In the genomic region with DNA sequence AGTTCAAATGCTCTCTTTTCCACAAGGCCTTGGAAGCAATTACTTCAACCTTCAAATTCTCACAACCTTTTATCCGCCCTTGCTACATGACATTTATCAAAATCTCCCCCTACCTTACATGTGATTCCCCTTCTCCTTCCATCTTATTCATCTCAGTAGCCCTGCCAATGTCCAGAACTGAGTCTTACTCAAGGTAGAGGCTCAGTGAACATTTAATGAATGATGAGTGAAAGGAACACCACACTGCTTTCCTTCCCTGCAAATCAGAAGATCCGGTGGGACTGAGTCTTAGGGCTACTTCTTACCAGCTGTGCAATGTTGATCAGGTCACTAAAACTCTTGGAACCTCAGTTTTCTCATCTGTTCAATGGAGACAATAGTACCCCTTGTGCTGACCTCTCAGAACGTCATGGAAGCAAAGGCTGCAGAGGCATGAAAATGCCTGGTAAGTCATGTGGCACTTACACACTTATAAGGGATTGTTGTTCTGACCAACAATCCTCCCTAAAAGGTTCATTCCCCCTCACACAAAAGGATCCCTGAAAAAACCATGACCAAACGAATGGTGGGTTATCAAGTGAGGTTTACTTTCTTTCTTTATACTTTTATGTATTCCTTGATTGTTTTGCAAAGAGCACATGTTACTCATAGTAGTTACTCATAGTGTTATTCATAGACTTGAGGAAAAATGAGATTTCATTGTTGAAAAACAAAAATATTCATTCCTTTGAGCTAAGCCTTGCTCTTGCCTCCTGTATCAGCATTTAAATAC, we compare ENCODE assay signal across 11 cellular contexts. TPM values are rescaled to one million over a fixed set of nuclear protein-coding genes. Genes with fewer than 3 reads are reported as not detected.
DNase-seq lines count a peak whose midpoint lies in the region; ATAC-seq and TF ChIP-seq lines count a peak whose summit lies in the region.
"Had no signal": no experiment of that assay in that cellular context is flagged by ENCODE, and none has a peak within 500 bp of the region (broad histone marks: within the 10 kb centered on the region; RNA-seq: fewer than 3 reads in every experiment).

No MANE protein-coding gene starts in this region.

- intact Hi-C loops in CD14-positive monocyte (cut with micrococcal nuclease), result loop anchor here (5.0 to 10.0 kb wide), 3 partner anchors 204 to 804 kb away; no protein-coding TSS in a partner anchor

- DNase-seq in COLO829 (ENCODE audit: low spot score) (peak; percentile 78), HPDE6-E6E7 (ENCODE audit: extremely low spot score) (peak; percentile 38), iris pigment epithelial cell (ENCODE audit: low read depth) (peak; percentile 24), CD14-positive monocyte (ENCODE audit: low spot score) (no peak)
- no peak for DNase-seq in activated CD4-positive, CD25-positive, alpha-beta regulatory T cell (lab: John Stamatoyannopoulos, UW)

- H3K36me3 Mint-ChIP-seq in brain (no peaks in the 10 kb centered on the region), CD14-positive monocyte (peaks cover 3 to 4% of the 10 kb centered on the region in 2 donors)
- H3K36me3 Mint-ChIP-seq: immature natural killer cell had no signal

- H3K4me3 Mint-ChIP-seq in brain (peak overlapping the region in 3 of 5 experiments; percentile 18 to 91 (median 25)), CD14-positive monocyte (no peak overlapping the region)
- H3K4me3 Mint-ChIP-seq: activated B cell treated with CpG ODN at 0.5 μM for 24 hours; activated T-helper 1 cell treated with anti-CD3 and anti-CD28 coated beads, Interleukin-12 subunit alpha, Interleukin-12 subunit beta, Interleukin-2, Interleukin-4 antibody, amounts not matched to agents 30 ng/mL and 10 ng/mL and 1 ng/mL, durations not matched to agents 14 hours and 24 hours and 36 hours; immature natural killer cell had no signal

- TF ChIP-seq CTCF in brain (conservative IDR thresholded peaks at IDR 0.05), result no peak
- no peak for TF ChIP-seq CTCF in CD14-positive monocyte (IDR thresholded peaks at IDR 0.05)

- H3K27ac Mint-ChIP-seq in brain (peak overlapping the region in 3 of 5 experiments; percentile 28 to 32 (median 30)), CD14-positive monocyte (peak overlapping the region in 1 of 7 donors; percentile 3)
- H3K27ac Mint-ChIP-seq: activated B cell treated with CpG ODN at 0.5 μM for 24 hours; activated T-helper 1 cell treated with anti-CD3 and anti-CD28 coated beads, Interleukin-12 subunit alpha, Interleukin-12 subunit beta, Interleukin-2, Interleukin-4 antibody, amounts not matched to agents 30 ng/mL and 10 ng/mL and 1 ng/mL, durations not matched to agents 14 hours and 24 hours and 36 hours; immature natural killer cell had no signal

- H3K27me3 Mint-ChIP-seq in brain (peaks cover 20% of the 10 kb centered on the region), CD14-positive monocyte (ENCODE audit: low read depth in 3 of 3) (peaks cover 44 to 71% (median 60%) of the 10 kb centered on the region in 3 donors)

- ATAC-seq in GM19455 (IDR thresholded peaks at IDR 0.05; ENCODE audit: unreplicated experiment) (no peak), GM21786 (IDR thresholded peaks at IDR 0.05; ENCODE audit: unreplicated experiment) (no peak)

- peaks cover 0 to 3% (median 0%) of the 10 kb centered on the region in 5 experiments for H3K9me3 Mint-ChIP-seq in brain
- H3K9me3 Mint-ChIP-seq in CD14-positive monocyte, result peaks cover 0 to 13% (median 4%) of the 10 kb centered on the region in 7 donors
- H3K9me3 Mint-ChIP-seq: activated B cell treated with CpG ODN at 0.5 μM for 24 hours; activated T-helper 1 cell treated with anti-CD3 and anti-CD28 coated beads, Interleukin-12 subunit alpha, Interleukin-12 subunit beta, Interleukin-2, Interleukin-4 antibody, amounts not matched to agents 30 ng/mL and 10 ng/mL and 1 ng/mL, durations not matched to agents 14 hours and 24 hours and 36 hours; immature natural killer cell had no signal

- peaks cover 76% of the 10 kb centered on the region for H3K4me1 Mint-ChIP-seq in brain
- H3K4me1 Mint-ChIP-seq in CD14-positive monocyte, result peaks cover 9% of the 10 kb centered on the region

RNA-seq across cellular contexts. Expression of gene MDGA1, which starts 6.5 kb away (rescaled TPM):
- polyA plus RNA-seq in brain (ENCODE audit: insufficient read depth, low read depth, low replicate concordance) (42.2 TPM), CD14-positive monocyte (not detected)

Comparison
In these comparisons a context has a peak if more than half of its experiments do, and no peak if none do; other contexts are left out.
1. DNase-seq: peak in COLO829 (single experiment), HPDE6-E6E7 (single experiment) and iris pigment epithelial cell (single experiment); none in activated CD4-positive, CD25-positive, alpha-beta regulatory T cell (0 of 4) and CD14-positive monocyte (single experiment).
2. H3K4me3 Mint-ChIP-seq: peak in brain (3 of 5); none in CD14-positive monocyte (0 of 2).
3. RNA of gene MDGA1, which starts 6.5 kb away (polyA plus RNA-seq): 42.2 TPM in brain (single experiment); not detected in CD14-positive monocyte; every median in the first group is over 10 times any median in the second.